1 cellular context compared by ENCODE assay signal in genomic region chr1:236140705-236141446, GRCh38.
TF ChIP-seq lines count a peak whose summit lies in the region.

No MANE protein-coding gene starts in this region.

TF ChIP-seq in IMR-90, 13 proteins besides CTCF, POLR2A, EP300 and RAD21 (continued from another document):
- TF ChIP-seq USF2 (IDR thresholded peaks at IDR 0.05; ENCODE audit: low read depth, low read length) (no peak), SMC3 (IDR thresholded peaks at IDR 0.05; ENCODE audit: low read depth, low read length) (no peak), MAFK (IDR thresholded peaks at IDR 0.05; ENCODE audit: low read depth, low read length) (no peak), RCOR1 (IDR thresholded peaks at IDR 0.05; ENCODE audit: insufficient replicate concordance, low read length) (no peak)
TF ChIP-seq in IMR-90: peak in this region for 0.
